In genomic region chr11:46248270-46249102, GRCh38 we compare ENCODE assay signal across 9 cellular contexts. TPM values are rescaled to one million over a fixed set of nuclear protein-coding genes. Genes with fewer than 3 reads are reported as not detected.
DNase-seq lines count a peak whose midpoint lies in the region; FAIRE-seq and TF ChIP-seq lines count a peak whose summit lies in the region.
"Had no signal": no experiment of that assay in that cellular context is flagged by ENCODE, and none has a peak within 500 bp of the region (broad histone marks: within the 10 kb centered on the region; RNA-seq: fewer than 3 reads in every experiment).

No MANE protein-coding gene starts in this region.

- H3K4me3 ChIP-seq in Caco-2 (ENCODE audit: low read depth, low read length) (no peak overlapping the region), bronchial epithelial cell (ENCODE audit: low read depth, low read length) (no peak overlapping the region), mesodermal cell (ENCODE audit: extremely low read depth, insufficient read depth, low read length, poor library complexity, severe bottlenecking) (no peak overlapping the region), colonic mucosa (no peak overlapping the region), thyroid gland (replicated peaks in 1 of 3) (no peak overlapping the region)

- no TSS peak for BruUV-seq in Caco-2 (replicated peaks; lab: Mats Ljungman, UMichigan)

- H3K9me3 ChIP-seq in Caco-2, result no peaks in the 10 kb centered on the region; the same call in 1 of the 2 replicates
- H3K9me3 ChIP-seq in mesodermal cell (ENCODE audit: control insufficient read depth, low read length), result no peaks in the 10 kb centered on the region
- no peaks in the 10 kb centered on the region for H3K9me3 ChIP-seq in colonic mucosa
- H3K9me3 ChIP-seq in thyroid gland, result no peaks in the 10 kb centered on the region

- CTCF ChIA-PET in Caco-2 (lab: Charles Lee), result interaction anchor here (0.5 to 2.4 kb wide), 10 partner anchors 9 to 372 kb away, joined by 3 to 11 read pairs (median 4); no protein-coding TSS in a partner anchor

- H3K36me3 ChIP-seq in Caco-2 (ENCODE audit: control insufficient read depth, insufficient read depth, low read length) (no peaks in the 10 kb centered on the region), bronchial epithelial cell (ENCODE audit: control insufficient read depth, insufficient read depth, low read length) (no peaks in the 10 kb centered on the region), mesodermal cell (ENCODE audit: control insufficient read depth, insufficient read depth, low read length) (no peaks in the 10 kb centered on the region), colonic mucosa (no peaks in the 10 kb centered on the region), thyroid gland (no peaks in the 10 kb centered on the region)

- WGBS in mesodermal cell (ENCODE audit: insufficient coverage in 2 of 2), 2 experiments, result 70 to 75% methylated on average over 12 to 19 of the region's 19 CpGs
- 87 to 89% methylated on average over 19 of the region's 19 CpGs for WGBS in thyroid gland, 2 donors

- no peaks in the 10 kb centered on the region for H3K9me3 Mint-ChIP-seq in Caco-2 (ENCODE audit: unreplicated experiment)
- H3K9me3 Mint-ChIP-seq in activated T-helper 1 cell treated with anti-CD3 and anti-CD28 coated beads, Interleukin-12 subunit alpha, Interleukin-12 subunit beta, Interleukin-2, Interleukin-4 antibody, amounts not matched to agents 30 ng/mL and 10 ng/mL and 1 ng/mL, durations not matched to agents 14 hours and 24 hours and 36 hours, result no peaks in the 10 kb centered on the region

- peaks cover 59% of the 10 kb centered on the region for H3K4me1 ChIP-seq in Caco-2
- peaks cover 42% of the 10 kb centered on the region for H3K4me1 ChIP-seq in mesodermal cell (ENCODE audit: control insufficient read depth, insufficient read depth, low read length, poor library complexity, severe bottlenecking)
- peaks cover 12% of the 10 kb centered on the region for H3K4me1 ChIP-seq in colonic mucosa
- H3K4me1 ChIP-seq in thyroid gland, result peaks cover 0 to 4% of the 10 kb centered on the region in 2 donors

- H3K27me3 Mint-ChIP-seq in Caco-2 (ENCODE audit: insufficient read depth, unreplicated experiment), result no peaks in the 10 kb centered on the region
- no peaks in the 10 kb centered on the region for H3K27me3 Mint-ChIP-seq in activated T-helper 1 cell treated with anti-CD3 and anti-CD28 coated beads, Interleukin-12 subunit alpha, Interleukin-12 subunit beta, Interleukin-2, Interleukin-4 antibody, amounts not matched to agents 30 ng/mL and 10 ng/mL and 1 ng/mL, durations not matched to agents 14 hours and 24 hours and 36 hours (ENCODE audit: insufficient read depth)

- H3K27ac ChIP-seq in mesodermal cell (ENCODE audit: low read depth, low read length, severe bottlenecking) (peak overlapping the region; percentile 95), colonic mucosa (no peak overlapping the region), thyroid gland (no peak overlapping the region)

- H3K4me1 Mint-ChIP-seq in Caco-2 (ENCODE audit: low read depth, unreplicated experiment), result peaks cover 51% of the 10 kb centered on the region
- H3K4me1 Mint-ChIP-seq in activated T-helper 1 cell treated with anti-CD3 and anti-CD28 coated beads, Interleukin-12 subunit alpha, Interleukin-12 subunit beta, Interleukin-2, Interleukin-4 antibody, amounts not matched to agents 30 ng/mL and 10 ng/mL and 1 ng/mL, durations not matched to agents 14 hours and 24 hours and 36 hours (ENCODE audit: low read depth), result peaks cover 16% of the 10 kb centered on the region

- TF ChIP-seq POLR2A in thyroid gland (IDR thresholded peaks at IDR 0.05), result no peak

- POLR2A ChIA-PET in Caco-2 (lab: Charles Lee), result interaction anchor here (0.5 kb wide), 1 partner anchor 23 kb away, joined by 3 read pairs; no protein-coding TSS in a partner anchor

- peaks cover 18% of the 10 kb centered on the region for H3K36me3 Mint-ChIP-seq in Caco-2 (ENCODE audit: insufficient read depth, unreplicated experiment)
- no peaks in the 10 kb centered on the region for H3K36me3 Mint-ChIP-seq in activated T-helper 1 cell treated with anti-CD3 and anti-CD28 coated beads, Interleukin-12 subunit alpha, Interleukin-12 subunit beta, Interleukin-2, Interleukin-4 antibody, amounts not matched to agents 30 ng/mL and 10 ng/mL and 1 ng/mL, durations not matched to agents 14 hours and 24 hours and 36 hours (ENCODE audit: low read depth)

- H3K9ac ChIP-seq in colonic mucosa (ENCODE audit: low read depth in 2 of 2, low read length in 2 of 2), result no peak overlapping the region

- DNase-seq in Caco-2 (peak; percentile 71 to 74), M059J (ENCODE audit: low read depth) (peak; percentile 99), bronchial epithelial cell (ENCODE audit: low read depth) (peak; percentile 90), NCI-H524 treated with DMSO at 0.1 percent for 48 hours (lab: John Stamatoyannopoulos, UW) (no peak), colonic mucosa (no peak), thyroid gland (no peak)
- no peak for DNase-seq in activated T-helper 1 cell treated with anti-CD3 and anti-CD28 coated beads, Interleukin-12 subunit alpha, Interleukin-12 subunit beta, Interleukin-2, Interleukin-4 antibody, amounts not matched to agents 30 ng/mL and 10 ng/mL and 1 ng/mL, durations not matched to agents 14 hours and 24 hours and 36 hours (ENCODE audit: low spot score)

- TF ChIP-seq CTCF in Caco-2 (IDR thresholded peaks at IDR 0.05; ENCODE audit: insufficient read depth in 1 of 2, low read depth in 1 of 2, low read length in 1 of 2, severe bottlenecking in 1 of 2, unreplicated experiment in 1 of 2), result no peak
- TF ChIP-seq CTCF in bronchial epithelial cell (IDR thresholded peaks at IDR 0.05; ENCODE audit: insufficient read depth, low read length, severe bottlenecking), result no peak
- no peak for TF ChIP-seq CTCF in colonic mucosa (IDR thresholded peaks at IDR 0.05)
- TF ChIP-seq CTCF in thyroid gland (IDR thresholded peaks at IDR 0.05), result no peak

- H3K27ac Mint-ChIP-seq in Caco-2 (ENCODE audit: unreplicated experiment), result peak overlapping the region; percentile 98
- H3K27ac Mint-ChIP-seq in activated T-helper 1 cell treated with anti-CD3 and anti-CD28 coated beads, Interleukin-12 subunit alpha, Interleukin-12 subunit beta, Interleukin-2, Interleukin-4 antibody, amounts not matched to agents 30 ng/mL and 10 ng/mL and 1 ng/mL, durations not matched to agents 14 hours and 24 hours and 36 hours, result no peak overlapping the region

- intact Hi-C loops in Caco-2 (cut with micrococcal nuclease; ENCODE audit: unreplicated experiment), result no loop called here
- intact Hi-C loops in activated T-helper 1 cell treated with anti-CD3 and anti-CD28 coated beads, Interleukin-12 subunit alpha, Interleukin-12 subunit beta, Interleukin-2, Interleukin-4 antibody, amounts not matched to agents 30 ng/mL and 10 ng/mL and 1 ng/mL, durations not matched to agents 14 hours and 24 hours and 36 hours (cut with micrococcal nuclease), result no loop called here
- intact Hi-C loops in colonic mucosa (cut with DNase I), result loop anchor here (10.0 kb wide), 1 partner anchor 286 kb away; no protein-coding TSS in a partner anchor
- intact Hi-C loops in thyroid gland (cut with DNase I), result no loop called here

- no peak for FAIRE-seq in bronchial epithelial cell (lab: Jason Lieb, UNC)

- no peaks in the 10 kb centered on the region for H3K27me3 ChIP-seq in Caco-2 (replicated peaks; ENCODE audit: control insufficient read depth, insufficient read depth, low read length)
- H3K27me3 ChIP-seq in bronchial epithelial cell (ENCODE audit: control insufficient read depth, insufficient read depth, low read length), result no peaks in the 10 kb centered on the region
- H3K27me3 ChIP-seq in colonic mucosa, result no peaks in the 10 kb centered on the region
- H3K27me3 ChIP-seq in thyroid gland, result no peaks in the 10 kb centered on the region

- H3K4me3 Mint-ChIP-seq in Caco-2 (ENCODE audit: unreplicated experiment), result peak overlapping the region; percentile 15
- H3K4me3 Mint-ChIP-seq in activated T-helper 1 cell treated with anti-CD3 and anti-CD28 coated beads, Interleukin-12 subunit alpha, Interleukin-12 subunit beta, Interleukin-2, Interleukin-4 antibody, amounts not matched to agents 30 ng/mL and 10 ng/mL and 1 ng/mL, durations not matched to agents 14 hours and 24 hours and 36 hours, result no peak overlapping the region

RNA-seq across cellular contexts. Expression of gene CREB3L1, which starts 29.0 kb away (rescaled TPM):
- 24.9 and 29.5 TPM in 2 replicates for total RNA-seq in Caco-2 (2022)
- total RNA-seq in M059J (2014; rRNA removed; shearing (Covaris generic)), result 40.1 and 70.3 TPM in 2 replicates
- 0.13 and 0.53 TPM in 2 replicates for total RNA-seq in bronchial epithelial cell
- polyA plus RNA-seq in mesodermal cell (2013, experiment 1 of 2), result 65.3 TPM
- 63.9 TPM for polyA plus RNA-seq in mesodermal cell (2013, experiment 2 of 2)
- total RNA-seq in activated T-helper 1 cell treated with anti-CD3 and anti-CD28 coated beads, Interleukin-12 subunit alpha, Interleukin-12 subunit beta, Interleukin-2, Interleukin-4 antibody, amounts not matched to agents 30 ng/mL and 10 ng/mL and 1 ng/mL, durations not matched to agents 14 hours and 24 hours and 36 hours, result 0.15 and 0.39 TPM in 2 replicates
- total RNA-seq in colonic mucosa, result 100 to 1,000 TPM; 143 to 150 TPM
- 1 to 10 TPM in 3 of 4 donors, under 1 TPM in 1; 0.88 to 3.1 (median 2.1) TPM for total RNA-seq in thyroid gland
- total RNA-seq: activated CD8-positive, alpha-beta memory T cell treated with anti-CD3 and anti-CD28 coated beads for 36 hours had no signal

Comparison
In these comparisons a context has a peak if more than half of its experiments do, and no peak if none do; other contexts are left out.
1. DNase-seq: peak in Caco-2 (2 of 2), M059J (single experiment) and bronchial epithelial cell (single experiment); none in NCI-H524 treated with DMSO at 0.1 percent for 48 hours (single experiment), activated T-helper 1 cell treated with anti-CD3 and anti-CD28 coated beads, Interleukin-12 subunit alpha, Interleukin-12 subunit beta, Interleukin-2, Interleukin-4 antibody, amounts not matched to agents 30 ng/mL and 10 ng/mL and 1 ng/mL, durations not matched to agents 14 hours and 24 hours and 36 hours (single experiment), colonic mucosa (single experiment) and thyroid gland (0 of 2).